ENCODE assay signal across 8 cellular contexts in genomic region chr1:235073331-235073967, GRCh38. TPM values are rescaled to one million over a fixed set of nuclear protein-coding genes. Genes with fewer than 3 reads are reported as not detected.
DNase-seq lines count a peak whose midpoint lies in the region; ATAC-seq and TF ChIP-seq lines count a peak whose summit lies in the region.

No MANE protein-coding gene starts in this region.

- DNase-seq in activated CD4-positive, alpha-beta T cell treated with anti-CD3 and anti-CD28 coated beads for 36 hours = no peak
- no peak for DNase-seq in activated CD4-positive, alpha-beta T cell treated with anti-CD3 and anti-CD28 coated beads for 4 hours
- DNase-seq in dorsolateral prefrontal cortex (peak in 6 of 10 donors; percentile 26 to 55 (median 42)), vagina (ENCODE audit: extremely low spot score in 2 of 2) (no peak)
- no peak for DNase-seq in CD8-positive, alpha-beta T cell
- DNase-seq in activated CD4-positive, alpha-beta T cell treated with anti-CD3 and anti-CD28 coated beads, Interleukin-2, amount 50 U/mL, for 4 hours = no peak

- no peak for ATAC-seq in activated CD4-positive, alpha-beta T cell treated with anti-CD3 and anti-CD28 coated beads for 36 hours
- ATAC-seq in CD8-positive, alpha-beta T cell = no peak
- ATAC-seq in HG03342 (IDR thresholded peaks at IDR 0.05; ENCODE audit: unreplicated experiment) = no peak

- H3K27ac ChIP-seq in dorsolateral prefrontal cortex (peak overlapping the region in 55 of 59 donors; percentile 51 to 95 (median 88)), mucosa of rectum (ENCODE audit: low read depth in 2 of 2, low read length in 2 of 2) (peak overlapping the region; percentile 94 to 95), vagina (peak overlapping the region; percentile 55)
- H3K27ac ChIP-seq in CD8-positive, alpha-beta T cell (ENCODE audit: low read depth, low read length) = no peak overlapping the region

- TF ChIP-seq CTCF in dorsolateral prefrontal cortex (IDR thresholded peaks at IDR 0.05 in 54 of 56, conservative IDR thresholded peaks at IDR 0.05 in 2 of 56; ENCODE audit: low read depth in 1 of 56, partially characterized antibody in 56 of 56) (no peak), vagina (IDR thresholded peaks at IDR 0.05) (no peak)
- no peak for TF ChIP-seq CTCF in CD8-positive, alpha-beta T cell (IDR thresholded peaks at IDR 0.05)

- POLR2A ChIA-PET in activated CD4-positive, alpha-beta T cell treated with anti-CD3 and anti-CD28 coated beads for 36 hours (lab: Charles Lee) = interaction anchor here (0.6 to 1.2 kb wide), 3 partner anchors 44 to 62 kb away, joined by 3 to 9 read pairs (median 4); no protein-coding TSS in a partner anchor
- POLR2A ChIA-PET in CD8-positive, alpha-beta T cell (lab: Charles Lee) = interaction anchor here (1.0 kb wide), 1 partner anchor 10 kb away, joined by 3 read pairs; no protein-coding TSS in a partner anchor

- intact Hi-C loops in activated CD4-positive, alpha-beta T cell treated with anti-CD3 and anti-CD28 coated beads for 36 hours (cut with DNase I, micrococcal nuclease) = no loop called here
- intact Hi-C loops in dorsolateral prefrontal cortex (cut with DNase I) (loop anchor here (5.0 kb wide), 4 partner anchors 71 to 346 kb away; no protein-coding TSS in a partner anchor), vagina (cut with DNase I) (no loop called here)
- intact Hi-C loops in CD8-positive, alpha-beta T cell (cut with DNase I, micrococcal nuclease) = loop anchor here in 1 of 2 experiments (10.0 kb wide), 1 partner anchor 149 kb away; no protein-coding TSS in a partner anchor

- peak overlapping the region; percentile 45 for H3K27ac Mint-ChIP-seq in activated CD4-positive, alpha-beta T cell treated with anti-CD3 and anti-CD28 coated beads for 36 hours
- no peak overlapping the region for H3K27ac Mint-ChIP-seq in CD8-positive, alpha-beta T cell

- H3K4me3 ChIP-seq in dorsolateral prefrontal cortex (no peak overlapping the region), mucosa of rectum (ENCODE audit: low read length in 2 of 2) (peak overlapping the region in 1 of 2 donors; percentile 31), vagina (no peak overlapping the region)
- H3K4me3 ChIP-seq in CD8-positive, alpha-beta T cell (ENCODE audit: low read depth, low read length) = no peak overlapping the region

- TF ChIP-seq POLR2A in vagina (IDR thresholded peaks at IDR 0.05) = no peak

- H3K9me3 Mint-ChIP-seq in activated CD4-positive, alpha-beta T cell treated with anti-CD3 and anti-CD28 coated beads for 36 hours (ENCODE audit: low read depth) = no peaks in the 10 kb centered on the region
- no peaks in the 10 kb centered on the region for H3K9me3 Mint-ChIP-seq in CD8-positive, alpha-beta T cell

- CTCF ChIA-PET in activated CD4-positive, alpha-beta T cell treated with anti-CD3 and anti-CD28 coated beads for 36 hours (lab: Charles Lee) = interaction anchor here (0.9 kb wide), 1 partner anchor 16 kb away, joined by 3 read pairs; no protein-coding TSS in a partner anchor
- CTCF ChIA-PET in CD8-positive, alpha-beta T cell (lab: Charles Lee) = interaction anchor here (0.8 to 1.8 kb wide), 3 partner anchors 10 to 573 kb away, joined by 3 to 7 read pairs (median 6); no protein-coding TSS in a partner anchor

- no peaks in the 10 kb centered on the region for H3K27me3 Mint-ChIP-seq in activated CD4-positive, alpha-beta T cell treated with anti-CD3 and anti-CD28 coated beads for 36 hours
- no peaks in the 10 kb centered on the region for H3K27me3 Mint-ChIP-seq in CD8-positive, alpha-beta T cell (ENCODE audit: low read depth)

- H3K9me3 ChIP-seq in mucosa of rectum (ENCODE audit: control insufficient read depth in 2 of 2, low read length in 2 of 2) (no peaks in the 10 kb centered on the region), vagina (no peaks in the 10 kb centered on the region)
- no peaks in the 10 kb centered on the region for H3K9me3 ChIP-seq in CD8-positive, alpha-beta T cell (ENCODE audit: low read length)

- no peaks in the 10 kb centered on the region for H3K36me3 ChIP-seq in mucosa of rectum (ENCODE audit: control insufficient read depth in 2 of 2, insufficient read depth in 2 of 2, low read length in 2 of 2)
- no peaks in the 10 kb centered on the region for H3K36me3 ChIP-seq in vagina
- H3K36me3 ChIP-seq in CD8-positive, alpha-beta T cell (ENCODE audit: insufficient read depth, low read length) = no peaks in the 10 kb centered on the region

- H3K27me3 ChIP-seq in dorsolateral prefrontal cortex (no peaks in the 10 kb centered on the region), mucosa of rectum (ENCODE audit: control insufficient read depth in 2 of 2, insufficient read depth in 2 of 2, low read length in 2 of 2) (no peaks in the 10 kb centered on the region), vagina (no peaks in the 10 kb centered on the region)
- no peaks in the 10 kb centered on the region for H3K27me3 ChIP-seq in CD8-positive, alpha-beta T cell (ENCODE audit: insufficient read depth, low read length)

- H3K9ac ChIP-seq in mucosa of rectum (ENCODE audit: low read depth in 1 of 2, low read length in 2 of 2) = peak overlapping the region; percentile 75 to 88

- H3K4me1 Mint-ChIP-seq in activated CD4-positive, alpha-beta T cell treated with anti-CD3 and anti-CD28 coated beads for 36 hours = peaks cover 28% of the 10 kb centered on the region
- peaks cover 15% of the 10 kb centered on the region for H3K4me1 Mint-ChIP-seq in CD8-positive, alpha-beta T cell (ENCODE audit: low read depth)

- H3K36me3 Mint-ChIP-seq in activated CD4-positive, alpha-beta T cell treated with anti-CD3 and anti-CD28 coated beads for 36 hours (ENCODE audit: low read depth) = no peaks in the 10 kb centered on the region
- no peaks in the 10 kb centered on the region for H3K36me3 Mint-ChIP-seq in CD8-positive, alpha-beta T cell

- peaks cover 41 to 65% of the 10 kb centered on the region in 2 donors for H3K4me1 ChIP-seq in mucosa of rectum (ENCODE audit: control insufficient read depth in 2 of 2, insufficient read depth in 2 of 2, low read length in 2 of 2)
- peaks cover 73% of the 10 kb centered on the region for H3K4me1 ChIP-seq in vagina
- H3K4me1 ChIP-seq in CD8-positive, alpha-beta T cell (ENCODE audit: insufficient read depth, low read length) = no peaks in the 10 kb centered on the region

- no peak overlapping the region for H3K4me3 Mint-ChIP-seq in activated CD4-positive, alpha-beta T cell treated with anti-CD3 and anti-CD28 coated beads for 36 hours
- no peak overlapping the region for H3K4me3 Mint-ChIP-seq in CD8-positive, alpha-beta T cell

RNA-seq across cellular contexts. Expression of gene TOMM20, which starts 55.2 kb away (rescaled TPM):
- 100 to 1,000 TPM in 1 of 2 experiments, 10 to 100 TPM in 1; 62.1 to 148 TPM for total RNA-seq in activated CD4-positive, alpha-beta T cell treated with anti-CD3 and anti-CD28 coated beads for 36 hours
- total RNA-seq in dorsolateral prefrontal cortex = 100 to 1,000 TPM in 119 of 120 experiments, 10 to 100 TPM in 1; 96.2 to 291 (median 209) TPM
- total RNA-seq in vagina = 71.9 TPM
- total RNA-seq in CD8-positive, alpha-beta T cell = 100 to 1,000 TPM; 165 to 166 TPM

Comparison
In these comparisons a context has a peak if more than half of its experiments do, and no peak if none do; other contexts are left out.
1. DNase-seq: peak in dorsolateral prefrontal cortex (6 of 10); none in activated CD4-positive, alpha-beta T cell treated with anti-CD3 and anti-CD28 coated beads for 36 hours (single experiment), activated CD4-positive, alpha-beta T cell treated with anti-CD3 and anti-CD28 coated beads for 4 hours (0 of 2), vagina (0 of 2), CD8-positive, alpha-beta T cell (0 of 7) and activated CD4-positive, alpha-beta T cell treated with anti-CD3 and anti-CD28 coated beads, Interleukin-2, amount 50 U/mL, for 4 hours (0 of 2).
2. intact Hi-C loops: an anchor here in dorsolateral prefrontal cortex (5.0 kb wide); none called in activated CD4-positive, alpha-beta T cell treated with anti-CD3 and anti-CD28 coated beads for 36 hours and vagina.